Comparison of ENCODE assay signal across 9 cellular contexts in the genomic region with DNA sequence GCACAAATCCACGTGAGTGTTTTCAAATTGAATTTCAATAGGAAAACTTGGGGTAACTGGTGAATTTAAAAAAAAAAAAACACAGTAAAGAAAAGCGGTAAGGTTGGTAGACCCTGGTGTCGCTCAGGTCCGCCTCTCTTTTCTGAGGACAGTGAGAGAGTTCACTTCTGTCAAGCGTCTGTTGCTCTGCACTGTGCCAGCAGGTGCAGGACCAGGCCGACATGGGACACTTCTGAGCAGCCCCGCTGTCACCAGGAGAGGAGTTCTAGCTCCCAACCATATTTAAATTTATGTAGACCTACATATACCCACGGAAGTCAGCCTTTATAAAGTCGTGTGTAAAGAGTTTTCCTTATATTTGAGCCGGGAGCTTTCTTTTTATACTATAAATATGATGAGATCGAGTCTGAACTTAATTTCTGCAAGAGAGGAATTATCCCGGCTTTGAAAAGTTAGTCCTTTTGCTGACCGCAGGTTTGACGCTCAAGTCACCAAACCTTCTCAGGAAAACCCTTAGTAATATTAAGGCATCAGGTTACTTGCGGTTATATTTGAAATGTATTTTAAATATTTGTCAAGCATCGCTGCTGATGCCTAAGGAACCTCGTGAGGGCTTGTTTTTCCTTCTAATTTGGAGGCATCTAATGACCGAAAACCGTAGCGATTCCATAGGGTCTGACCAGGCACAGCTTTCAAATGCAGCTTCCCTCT. TPM values are rescaled to one million over a fixed set of nuclear protein-coding genes. Genes with fewer than 3 reads are reported as not detected.
DNase-seq lines count a peak whose midpoint lies in the region; ATAC-seq, FAIRE-seq and TF ChIP-seq lines count a peak whose summit lies in the region.
"Had no signal": no experiment of that assay in that cellular context is flagged by ENCODE, and none has a peak within 500 bp of the region (broad histone marks: within the 10 kb centered on the region; RNA-seq: fewer than 3 reads in every experiment).

No MANE protein-coding gene starts in this region.

- BruUV-seq in OCI-LY7 (replicated peaks; lab: Mats Ljungman, UMichigan), result TSS peak; percentile 8

- no peaks in the 10 kb centered on the region for H3K9me3 Mint-ChIP-seq in naive B cell

- CTCF ChIA-PET in OCI-LY7 (lab: Charles Lee; ENCODE audit: unreplicated experiment), result no interaction called here

- H3K4me1 ChIP-seq in OCI-LY7 (ENCODE audit: insufficient read depth, low read length, poor library complexity, severe bottlenecking), result peaks cover 32% of the 10 kb centered on the region
- no peaks in the 10 kb centered on the region for H3K4me1 ChIP-seq in adrenal gland (replicated peaks in 1 of 2)

- peak overlapping the region; percentile 99 for H3K4me2 ChIP-seq in OCI-LY7 (ENCODE audit: low read length)

- peak; percentile 83 for FAIRE-seq in GM18507 (lab: Jason Lieb, UNC)
- FAIRE-seq: TTC549 had no signal

- no peaks in the 10 kb centered on the region for H3K9me2 ChIP-seq in OCI-LY7 (ENCODE audit: insufficient read depth, low read length)

- peak overlapping the region; percentile 83 to 100 (median 99) for H3K4me3 Mint-ChIP-seq in naive B cell

- DNase-seq in GM18507 (ENCODE audit: extremely low spot score, insufficient read length, low read depth) (no peak), OCI-LY7 (ENCODE audit: low spot score) (peak; percentile 84), adrenal gland (no peak), naive B cell (peak; percentile 59), HuH-7.5 (ENCODE audit: low spot score) (no peak), NCI-H510A (lab: John Stamatoyannopoulos, UW) (no peak), ecto neural progenitor cell (ENCODE audit: low spot score) (no peak)

- peak overlapping the region; percentile 5; the same call in 1 of the 2 replicates for H2AFZ ChIP-seq in OCI-LY7 (ENCODE audit: low read length)

- H3K36me3 ChIP-seq in OCI-LY7 (ENCODE audit: insufficient read depth, low read length), result peaks cover 6% of the 10 kb centered on the region; the same call in 1 of the 2 replicates
- H3K36me3 ChIP-seq in adrenal gland (replicated peaks in 1 of 2), result no peaks in the 10 kb centered on the region

- H3K27me3 ChIP-seq in adrenal gland, result peaks cover 28% of the 10 kb centered on the region

- peak; percentile 38 for ATAC-seq in HG02588 (IDR thresholded peaks at IDR 0.05; ENCODE audit: unreplicated experiment)
- ATAC-seq in naive B cell (ENCODE audit: low read depth in 2 of 2), result peak; percentile 64 to 72

- no peaks in the 10 kb centered on the region for H3K9me3 ChIP-seq in OCI-LY7 (ENCODE audit: low read length)
- no peaks in the 10 kb centered on the region for H3K9me3 ChIP-seq in adrenal gland (replicated peaks in 1 of 3)

- H3K27ac Mint-ChIP-seq in naive B cell, result peak overlapping the region; percentile 86 to 98 (median 94)

- no peaks in the 10 kb centered on the region for H3K27me3 Mint-ChIP-seq in naive B cell

- H4K20me1 ChIP-seq in OCI-LY7 (ENCODE audit: insufficient read depth, low read length), result no peaks in the 10 kb centered on the region

- H3K4me3 ChIP-seq in OCI-LY7 (ENCODE audit: low read depth, low read length, poor library complexity, severe bottlenecking) (peak overlapping the region; percentile 71), adrenal gland (peak overlapping the region in 1 of 4 donors; percentile 52)

- H3K27ac ChIP-seq in OCI-LY7 (ENCODE audit: low read depth, low read length, poor library complexity, severe bottlenecking) (peak overlapping the region; percentile 86), adrenal gland (peak overlapping the region in 3 of 5 donors; percentile 11 to 90 (median 59))

- POLR2A ChIA-PET in OCI-LY7 (lab: Charles Lee), result interaction anchor here (0.6 to 12.8 kb wide), 25 partner anchors 10 to 157 kb away, joined by 3 to 293 read pairs (median 4); no protein-coding TSS in a partner anchor

- 12 to 14% (median 13%) methylated on average over 20 of the region's 20 CpGs for WGBS in adrenal gland, 4 donors

- H3K36me3 Mint-ChIP-seq in naive B cell, result peaks cover 0 to 17% of the 10 kb centered on the region in 2 donors

- H3K4me1 Mint-ChIP-seq in naive B cell, result peaks cover 25 to 62% (median 42%) of the 10 kb centered on the region in 3 donors

- H3K79me2 ChIP-seq in OCI-LY7 (ENCODE audit: insufficient read depth, low read depth, low read length), result peaks cover 50% of the 10 kb centered on the region

- intact Hi-C loops in OCI-LY7 (cut with micrococcal nuclease; ENCODE audit: unreplicated experiment) (loop anchor here (1.0 to 5.0 kb wide), 4 partner anchors 38 to 112 kb away; no protein-coding TSS in a partner anchor), adrenal gland (cut with DNase I) (no loop called here)

- no peak for TF ChIP-seq CTCF in OCI-LY7 (conservative IDR thresholded peaks at IDR 0.05; ENCODE audit: low read length)
- no peak for TF ChIP-seq CTCF in adrenal gland (IDR thresholded peaks at IDR 0.05)

- no peak for TF ChIP-seq POLR2A in adrenal gland (IDR thresholded peaks at IDR 0.05)

RNA-seq across cellular contexts. Expression of a gene that starts 0.6 kb away (rescaled TPM):
- total RNA-seq in OCI-LY7 (2014; rRNA removed; shearing (Covaris generic)), result 90.0 and 108 TPM in 2 replicates
- total RNA-seq in OCI-LY7 (2022), result 161 and 163 TPM in 2 replicates
- total RNA-seq in adrenal gland, result 10 to 100 TPM in 6 of 8 donors, 1 to 10 TPM in 2; 3.2 to 31.5 (median 10.9) TPM
- 1 to 10 TPM in 2 of 3 donors, under 1 TPM in 1; 0.98 to 2.7 (median 2.4) TPM for polyA plus RNA-seq in adrenal gland
- 100 to 1,000 TPM; 127 to 347 (median 205) TPM for polyA plus RNA-seq in naive B cell (ENCODE audit: low read depth in 6 of 6)

Comparison
In these comparisons a context has a peak if more than half of its experiments do, and no peak if none do; other contexts are left out.
1. DNase-seq: peak in OCI-LY7 (single experiment) and naive B cell (single experiment); none in GM18507 (single experiment), adrenal gland (0 of 7), HuH-7.5 (single experiment), NCI-H510A (single experiment) and ecto neural progenitor cell (single experiment).